2 cellular contexts compared by ENCODE assay signal in genomic region chr6:37536462-37537225, GRCh38.
TF ChIP-seq lines count a peak whose summit lies in the region.

No MANE protein-coding gene starts in this region.

TF ChIP-seq in H1, 55 proteins besides CTCF, POLR2A, EP300 and RAD21 (continued from another document):
- peak; percentile 17 for TF ChIP-seq CTBP2 (IDR thresholded peaks at IDR 0.05; ENCODE audit: borderline replicate concordance, insufficient read depth, insufficient read length, low read length)
- 0 out of 2 replicates have a peak, but pooled peaks have one; percentile 39 for TF ChIP-seq GABPA (IDR thresholded peaks at IDR 0.05; ENCODE audit: borderline replicate concordance, insufficient read depth, low read length)
- TF ChIP-seq KDM1A (IDR thresholded peaks at IDR 0.05; ENCODE audit: borderline replicate concordance, low read length), result no peak
- TF ChIP-seq EZH2 (IDR thresholded peaks at IDR 0.05; ENCODE audit: low read depth, low read length, severe bottlenecking), result peak; percentile 74
- peak; percentile 61 for TF ChIP-seq SUZ12 (IDR thresholded peaks at IDR 0.05; ENCODE audit: low read length)
- no peak; a peak in 1 of 4 replicates for TF ChIP-seq SIN3A (conservative IDR thresholded peaks at IDR 0.05 in 1 of 2, IDR thresholded peaks at IDR 0.05 in 1 of 2; ENCODE audit: low read depth in 1 of 2, low read length in 2 of 2)

TF ChIP-seq in neural cell, 6 proteins besides CTCF, POLR2A, EP300 and RAD21 (continued from another document):
- TF ChIP-seq REST (IDR thresholded peaks at IDR 0.05; ENCODE audit: borderline replicate concordance), result peak; percentile 22
